ENCODE assay signal across 16 cellular contexts in the genomic region with DNA sequence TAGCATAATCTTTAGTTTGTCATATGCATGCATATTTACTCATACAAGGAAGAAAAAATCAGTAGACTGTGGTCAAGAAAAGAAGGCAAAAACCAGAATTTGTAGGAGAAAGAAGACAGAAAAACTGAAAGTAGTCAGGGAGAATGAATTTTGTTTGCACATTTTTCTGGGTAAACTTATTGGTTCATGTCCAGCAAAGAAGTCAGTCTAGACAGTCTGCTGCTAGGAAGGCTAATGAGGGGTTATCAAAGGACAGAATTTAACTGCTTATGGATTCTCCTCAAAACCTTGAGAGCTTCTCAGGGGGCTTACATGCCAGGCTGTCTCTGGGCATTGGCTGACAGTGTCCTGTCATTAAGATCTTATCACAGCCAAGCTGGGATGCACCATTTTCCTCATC.
A peak's percentile ranks its signal among the peaks of the same experiment; 100 is the strongest.
DNase-seq lines count a peak whose midpoint lies in the region; ATAC-seq lines count a peak whose summit lies in the region.
"Had no signal": no experiment of that assay in that cellular context is flagged by ENCODE, and none has a peak within 500 bp of the region (broad histone marks: within the 10 kb centered on the region; RNA-seq: fewer than 3 reads in every experiment).

No MANE protein-coding gene starts in this region.

- CTCF ChIA-PET in activated CD4-positive, alpha-beta memory T cell treated with anti-CD3 and anti-CD28 coated beads for 36 hours (lab: Charles Lee), result interaction anchor here (1.1 to 3.8 kb wide), 3 partner anchors 14 to 342 kb away, joined by 3 to 18 read pairs (median 3); no protein-coding TSS in a partner anchor
- CTCF ChIA-PET in activated CD4-positive, alpha-beta memory T cell treated with anti-CD3 and anti-CD28 coated beads, Interleukin-2, amount 10 ng/mL, durations not matched to agents 7 days and 5 days (lab: Charles Lee), result interaction anchor here (0.6 to 1.0 kb wide), 2 partner anchors 194 to 369 kb away, joined by 3 read pairs; no protein-coding TSS in a partner anchor
- CTCF ChIA-PET in T-cell (lab: Charles Lee), result interaction anchor here (0.6 to 1.7 kb wide), 3 partner anchors 342 to 1774 kb away, joined by 3 to 7 read pairs (median 5); no protein-coding TSS in a partner anchor

- H3K4me1 Mint-ChIP-seq in activated CD4-positive, alpha-beta memory T cell treated with anti-CD3 and anti-CD28 coated beads for 36 hours (ENCODE audit: low read depth), result peaks cover 87% of the 10 kb centered on the region
- peaks cover 32% of the 10 kb centered on the region for H3K4me1 Mint-ChIP-seq in activated CD4-positive, alpha-beta memory T cell treated with anti-CD3 and anti-CD28 coated beads, Interleukin-2, amount 10 ng/mL, durations not matched to agents 7 days and 5 days
- peaks cover 77 to 85% (median 79%) of the 10 kb centered on the region in 3 donors for H3K4me1 Mint-ChIP-seq in T-cell

- no peak for DNase-seq in activated CD4-positive, alpha-beta memory T cell treated with anti-CD3 and anti-CD28 coated beads for 36 hours
- no peak for DNase-seq in activated CD4-positive, alpha-beta memory T cell treated with anti-CD3 and anti-CD28 coated beads, Interleukin-2, amount 10 ng/mL, durations not matched to agents 7 days and 5 days
- peak; percentile 49 for DNase-seq in AG20443 (ENCODE audit: low spot score)
- DNase-seq in T-cell, result no peak
- peak; percentile 29 for DNase-seq in iris pigment epithelial cell (ENCODE audit: low read depth)
- no peak for DNase-seq in kidney glomerular epithelial cell (lab: John Stamatoyannopoulos, UW)
- no peak for DNase-seq in NCI-H2196 (lab: John Stamatoyannopoulos, UW; ENCODE audit: unreplicated experiment)
- DNase-seq in retina, result no peak
- DNase-seq: AML-193, DMS79, KBM-7, NCI-H187 treated with DMSO at 0.1 percent for 48 hours, NCI-H226, NCI-H524 treated with DMSO at 0.1 percent for 48 hours, SJCRH30 had no signal

- H3K9me3 Mint-ChIP-seq in activated CD4-positive, alpha-beta memory T cell treated with anti-CD3 and anti-CD28 coated beads for 36 hours, result no peaks in the 10 kb centered on the region
- H3K9me3 Mint-ChIP-seq in activated CD4-positive, alpha-beta memory T cell treated with anti-CD3 and anti-CD28 coated beads, Interleukin-2, amount 10 ng/mL, durations not matched to agents 7 days and 5 days, result no peaks in the 10 kb centered on the region
- no peaks in the 10 kb centered on the region for H3K9me3 Mint-ChIP-seq in T-cell

- H3K4me3 Mint-ChIP-seq in activated CD4-positive, alpha-beta memory T cell treated with anti-CD3 and anti-CD28 coated beads for 36 hours, result no peak overlapping the region
- no peak overlapping the region for H3K4me3 Mint-ChIP-seq in activated CD4-positive, alpha-beta memory T cell treated with anti-CD3 and anti-CD28 coated beads, Interleukin-2, amount 10 ng/mL, durations not matched to agents 7 days and 5 days
- H3K4me3 Mint-ChIP-seq in T-cell, result no peak overlapping the region

- no peaks in the 10 kb centered on the region for H3K27me3 Mint-ChIP-seq in activated CD4-positive, alpha-beta memory T cell treated with anti-CD3 and anti-CD28 coated beads for 36 hours
- no peaks in the 10 kb centered on the region for H3K27me3 Mint-ChIP-seq in activated CD4-positive, alpha-beta memory T cell treated with anti-CD3 and anti-CD28 coated beads, Interleukin-2, amount 10 ng/mL, durations not matched to agents 7 days and 5 days
- no peaks in the 10 kb centered on the region for H3K27me3 Mint-ChIP-seq in T-cell

- ATAC-seq in T-cell (replicated peaks in 1 of 4), result no peak
- ATAC-seq: Panc1 had no signal

- H3K36me3 Mint-ChIP-seq in activated CD4-positive, alpha-beta memory T cell treated with anti-CD3 and anti-CD28 coated beads for 36 hours, result peaks cover 4% of the 10 kb centered on the region
- H3K36me3 Mint-ChIP-seq in activated CD4-positive, alpha-beta memory T cell treated with anti-CD3 and anti-CD28 coated beads, Interleukin-2, amount 10 ng/mL, durations not matched to agents 7 days and 5 days (ENCODE audit: low read depth), result no peaks in the 10 kb centered on the region
- peaks cover 3% of the 10 kb centered on the region for H3K36me3 Mint-ChIP-seq in T-cell

- POLR2A ChIA-PET in activated CD4-positive, alpha-beta memory T cell treated with anti-CD3 and anti-CD28 coated beads for 36 hours (lab: Charles Lee), result interaction anchor here (0.6 to 2.0 kb wide), 4 partner anchors 8 to 193 kb away, joined by 3 to 5 read pairs (median 4); no protein-coding TSS in a partner anchor
- POLR2A ChIA-PET in activated CD4-positive, alpha-beta memory T cell treated with anti-CD3 and anti-CD28 coated beads, Interleukin-2, amount 10 ng/mL, durations not matched to agents 7 days and 5 days (lab: Charles Lee), result no interaction called here
- POLR2A ChIA-PET in T-cell (lab: Charles Lee), result no interaction called here

- intact Hi-C loops in activated CD4-positive, alpha-beta memory T cell treated with anti-CD3 and anti-CD28 coated beads for 36 hours (cut with micrococcal nuclease), result loop anchor here (1.0 to 5.0 kb wide), 2 partner anchors 11 to 160 kb away; no protein-coding TSS in a partner anchor

- peak overlapping the region; percentile 44 for H3K27ac Mint-ChIP-seq in activated CD4-positive, alpha-beta memory T cell treated with anti-CD3 and anti-CD28 coated beads for 36 hours
- no peak overlapping the region for H3K27ac Mint-ChIP-seq in activated CD4-positive, alpha-beta memory T cell treated with anti-CD3 and anti-CD28 coated beads, Interleukin-2, amount 10 ng/mL, durations not matched to agents 7 days and 5 days
- peak overlapping the region; percentile 58 to 95 for H3K27ac Mint-ChIP-seq in T-cell

Comparison
In these comparisons a context has a peak if more than half of its experiments do, and no peak if none do; other contexts are left out.
1. DNase-seq: peak in AG20443 (single experiment) and iris pigment epithelial cell (single experiment); none in activated CD4-positive, alpha-beta memory T cell treated with anti-CD3 and anti-CD28 coated beads for 36 hours (single experiment), activated CD4-positive, alpha-beta memory T cell treated with anti-CD3 and anti-CD28 coated beads, Interleukin-2, amount 10 ng/mL, durations not matched to agents 7 days and 5 days (single experiment), T-cell (0 of 34), kidney glomerular epithelial cell (single experiment), NCI-H2196 (single experiment) and retina (single experiment).